In genomic region chr18:67778016-67778415, GRCh38 we compare ENCODE assay signal across 24 cellular contexts.
"Had no signal": no experiment of that assay in that cellular context is flagged by ENCODE, and none has a peak within 500 bp of the region (broad histone marks: within the 10 kb centered on the region; RNA-seq: fewer than 3 reads in every experiment).

No MANE protein-coding gene starts in this region.

- H3K27me3 Mint-ChIP-seq: naive thymus-derived CD8-positive, alpha-beta T cell; type B pancreatic cell had no signal

- DNase-seq: dermis blood vessel endothelial cell; effector memory CD4-positive, alpha-beta T cell; gastrocnemius medialis; head of caudate nucleus; left ventricle myocardium superior; lower lobe of right lung; naive thymus-derived CD8-positive, alpha-beta T cell; nephron progenitor cell; nucleus accumbens; stimulated activated CD4-positive, alpha-beta T cell treated with anti-CD3 and anti-CD28 coated beads, Interleukin-2, amount 100 ng/mL, for 24 hours; stimulated activated CD4-positive, alpha-beta T cell treated with anti-CD3 and anti-CD28 coated beads, Interleukin-4, amount 100 ng/mL, for 24 hours; stimulated activated naive CD4-positive, alpha-beta T cell treated with Interleukin-2 at 50 U/mL for 16 hours; stomach; substantia nigra; testis; tibial artery had no signal

- H3K4me3 Mint-ChIP-seq: naive thymus-derived CD8-positive, alpha-beta T cell; nephron progenitor cell; stimulated activated effector memory CD8-positive, alpha-beta T cell treated with anti-CD3 and anti-CD28 coated beads, Interleukin-12 subunit alpha, Interleukin-12 subunit beta, amount 100 ng/mL, for 72 hours; type B pancreatic cell had no signal

- H3K27me3 ChIP-seq: esophagus muscularis mucosa, gastrocnemius medialis, right atrium auricular region, stomach, testis, tibial artery had no signal

- H3K36me3 Mint-ChIP-seq: naive thymus-derived CD8-positive, alpha-beta T cell; stimulated activated effector memory CD8-positive, alpha-beta T cell treated with anti-CD3 and anti-CD28 coated beads, Interleukin-12 subunit alpha, Interleukin-12 subunit beta, amount 100 ng/mL, for 72 hours; type B pancreatic cell had no signal

- H3K4me1 Mint-ChIP-seq: naive thymus-derived CD8-positive, alpha-beta T cell; nephron progenitor cell; stimulated activated effector memory CD8-positive, alpha-beta T cell treated with anti-CD3 and anti-CD28 coated beads, Interleukin-12 subunit alpha, Interleukin-12 subunit beta, amount 100 ng/mL, for 72 hours had no signal

- H3K9me3 ChIP-seq: esophagus muscularis mucosa, gastrocnemius medialis, lower lobe of right lung, prostate gland, right atrium auricular region, stomach, testis, tibial artery had no signal

- H3K4me1 ChIP-seq: esophagus muscularis mucosa, gastrocnemius medialis, lower lobe of right lung, prostate gland, right atrium auricular region, stomach, testis, tibial artery had no signal

- ATAC-seq: gastrocnemius medialis; left ventricle myocardium superior; lower lobe of right lung; naive thymus-derived CD8-positive, alpha-beta T cell; sciatic nerve; stimulated activated effector memory CD8-positive, alpha-beta T cell treated with anti-CD3 and anti-CD28 coated beads, Interleukin-12 subunit alpha, Interleukin-12 subunit beta, amount 100 ng/mL, for 72 hours had no signal

- H3K4me3 ChIP-seq: esophagus muscularis mucosa, gastrocnemius medialis, lower lobe of right lung, prostate gland, right atrium auricular region, stomach, testis, tibial artery had no signal

- H3K27ac Mint-ChIP-seq: naive thymus-derived CD8-positive, alpha-beta T cell; nephron progenitor cell; stimulated activated effector memory CD8-positive, alpha-beta T cell treated with anti-CD3 and anti-CD28 coated beads, Interleukin-12 subunit alpha, Interleukin-12 subunit beta, amount 100 ng/mL, for 72 hours; type B pancreatic cell had no signal

- FAIRE-seq: endothelial cell of umbilical vein, keratinocyte had no signal

- H3K36me3 ChIP-seq: esophagus muscularis mucosa, gastrocnemius medialis, lower lobe of right lung, prostate gland, right atrium auricular region, stomach, tibial artery had no signal

- H3K27ac ChIP-seq: esophagus muscularis mucosa, gastrocnemius medialis, lower lobe of right lung, prostate gland, right atrium auricular region, stomach, testis, tibial artery had no signal

- H3K9me3 Mint-ChIP-seq: naive thymus-derived CD8-positive, alpha-beta T cell; nephron progenitor cell; stimulated activated effector memory CD8-positive, alpha-beta T cell treated with anti-CD3 and anti-CD28 coated beads, Interleukin-12 subunit alpha, Interleukin-12 subunit beta, amount 100 ng/mL, for 72 hours; type B pancreatic cell had no signal
